In genomic region chr18:24396082-24396623, GRCh38 we compare ENCODE assay signal across 12 cellular contexts. TPM values are rescaled to one million over a fixed set of nuclear protein-coding genes. Genes with fewer than 3 reads are reported as not detected.
DNase-seq lines count a peak whose midpoint lies in the region; ATAC-seq and TF ChIP-seq lines count a peak whose summit lies in the region.
"Had no signal": no experiment of that assay in that cellular context is flagged by ENCODE, and none has a peak within 500 bp of the region (broad histone marks: within the 10 kb centered on the region; RNA-seq: fewer than 3 reads in every experiment).

No MANE protein-coding gene starts in this region.

- no peak for TF ChIP-seq CTCF in brain (conservative IDR thresholded peaks at IDR 0.05)
- TF ChIP-seq CTCF in nephron (IDR thresholded peaks at IDR 0.05; ENCODE audit: unreplicated experiment in 3 of 3): no peak

- DNase-seq in CD1c-positive myeloid dendritic cell (ENCODE audit: extremely low spot score): peak; percentile 17
- DNase-seq in stimulated activated CD4-positive, alpha-beta T cell treated with anti-CD3 and anti-CD28 coated beads, Interleukin-12 subunit alpha, Interleukin-12 subunit beta, amount 100 ng/mL, for 4 hours: no peak
- DNase-seq in NCI-H774 (lab: John Stamatoyannopoulos, UW): no peak
- no peak for DNase-seq in stimulated activated CD4-positive, alpha-beta T cell treated with anti-CD3 and anti-CD28 coated beads, Interleukin-15, amount 100 ng/mL, for 24 hours
- DNase-seq: activated CD8-positive, alpha-beta memory T cell treated with anti-CD3 and anti-CD28 coated beads for 24 hours; activated naive CD8-positive, alpha-beta T cell treated with anti-CD3 and anti-CD28 coated beads, Interleukin-2, amount 10 ng/mL, durations not matched to agents 7 days and 5 days; effector memory CD4-positive, alpha-beta T cell had no signal

- H3K9me3 Mint-ChIP-seq in brain (peaks cover 0 to 4% (median 0%) of the 10 kb centered on the region in 5 experiments), nephron (no peaks in the 10 kb centered on the region)
- H3K9me3 Mint-ChIP-seq: activated naive CD8-positive, alpha-beta T cell treated with anti-CD3 and anti-CD28 coated beads, Interleukin-2, amount 10 ng/mL, durations not matched to agents 7 days and 5 days; stimulated activated naive CD8-positive, alpha-beta T cell treated with anti-CD3 and anti-CD28 coated beads, Interleukin-15, Interleukin-2, amounts not matched to agents 100 ng/mL and 50 ng/mL, for 24 hours had no signal

- peaks cover 2% of the 10 kb centered on the region for H3K27me3 Mint-ChIP-seq in brain
- H3K27me3 Mint-ChIP-seq in nephron (ENCODE audit: low read depth): no peaks in the 10 kb centered on the region

- peaks cover 61% of the 10 kb centered on the region for H3K4me1 Mint-ChIP-seq in brain
- peaks cover 30% of the 10 kb centered on the region for H3K4me1 Mint-ChIP-seq in nephron

- no peak overlapping the region for H3K27ac ChIP-seq in HUES6 (ENCODE audit: low read depth, low read length)

- no peaks in the 10 kb centered on the region for H3K36me3 ChIP-seq in HUES6 (ENCODE audit: control insufficient read depth, insufficient read depth, low read length)

- peak overlapping the region; percentile 69 for H3K4me3 ChIP-seq in HUES6 (ENCODE audit: low read depth, low read length)

- peak overlapping the region; percentile 83 to 94 (median 92) for H3K4me3 Mint-ChIP-seq in brain
- H3K4me3 Mint-ChIP-seq in nephron: peak overlapping the region; percentile 32 to 48 (median 47)

- no peak for ATAC-seq in HG03025 (IDR thresholded peaks at IDR 0.05; ENCODE audit: low FRiP score, unreplicated experiment)

- H3K9ac ChIP-seq in HUES6 (ENCODE audit: low read length): no peak overlapping the region

- no peaks in the 10 kb centered on the region for H3K9me3 ChIP-seq in HUES6 (ENCODE audit: control insufficient read depth, insufficient read depth, low read depth, low read length)

- no peaks in the 10 kb centered on the region for H3K27me3 ChIP-seq in HUES6 (ENCODE audit: control insufficient read depth, insufficient read depth, low read length)

- H3K27ac Mint-ChIP-seq in brain: peak overlapping the region in 3 of 5 experiments; percentile 63 to 90 (median 84)
- no peak overlapping the region for H3K27ac Mint-ChIP-seq in nephron
- H3K27ac Mint-ChIP-seq: activated naive CD8-positive, alpha-beta T cell treated with anti-CD3 and anti-CD28 coated beads, Interleukin-2, amount 10 ng/mL, durations not matched to agents 7 days and 5 days had no signal

- H3K4me1 ChIP-seq in HUES6 (ENCODE audit: control insufficient read depth, insufficient read depth, low read length): peaks cover 34% of the 10 kb centered on the region

- H3K36me3 Mint-ChIP-seq in brain: peaks cover 10% of the 10 kb centered on the region
- H3K36me3 Mint-ChIP-seq in nephron (ENCODE audit: low read depth): peaks cover 1% of the 10 kb centered on the region
- H3K36me3 Mint-ChIP-seq: activated naive CD8-positive, alpha-beta T cell treated with anti-CD3 and anti-CD28 coated beads, Interleukin-2, amount 10 ng/mL, durations not matched to agents 7 days and 5 days had no signal

RNA-seq across cellular contexts. Expression of gene OSBPL1A, which starts 1.5 kb away (rescaled TPM):
- 47.2 TPM for polyA plus RNA-seq in brain (ENCODE audit: insufficient read depth, low read depth, low replicate concordance)

RNA-seq across cellular contexts. Expression of gene IMPACT, which starts 30.3 kb away (rescaled TPM):
- 11.0 TPM for polyA plus RNA-seq in brain (ENCODE audit: insufficient read depth, low read depth, low replicate concordance)

Comparison
In these comparisons a context has a peak if more than half of its experiments do, and no peak if none do; other contexts are left out.
1. H3K27ac Mint-ChIP-seq: peak in brain (3 of 5); none in nephron (0 of 3).